ENCODE assay signal across 1 cellular context in the genomic region with DNA sequence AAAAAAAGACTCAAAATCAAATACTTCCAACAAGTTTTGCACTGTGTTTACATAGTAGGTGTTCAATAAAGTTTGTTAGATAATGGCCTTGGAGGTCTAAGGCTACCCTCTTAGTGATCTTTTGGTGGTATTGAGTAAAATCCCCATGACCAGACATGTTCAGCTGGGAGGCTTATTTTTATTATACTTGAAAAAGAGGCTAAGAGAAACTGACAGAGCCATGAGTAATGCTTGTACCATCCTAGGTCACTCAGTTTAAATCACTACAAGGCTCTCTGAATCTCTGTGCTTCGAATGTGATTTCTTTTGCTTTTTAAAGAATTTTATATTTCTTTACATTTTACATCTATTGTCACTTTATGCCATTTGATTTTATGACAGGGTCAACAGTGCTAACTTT.
TF ChIP-seq lines count a peak whose summit lies in the region.

No MANE protein-coding gene starts in this region.

TF ChIP-seq in GM23338, 12 proteins besides CTCF, POLR2A, EP300 and RAD21 (continued from another document):
- no peak for TF ChIP-seq ZNF462 (CRISPR knock-in tag; IDR thresholded peaks at IDR 0.05)
- TF ChIP-seq, protein P1, sequence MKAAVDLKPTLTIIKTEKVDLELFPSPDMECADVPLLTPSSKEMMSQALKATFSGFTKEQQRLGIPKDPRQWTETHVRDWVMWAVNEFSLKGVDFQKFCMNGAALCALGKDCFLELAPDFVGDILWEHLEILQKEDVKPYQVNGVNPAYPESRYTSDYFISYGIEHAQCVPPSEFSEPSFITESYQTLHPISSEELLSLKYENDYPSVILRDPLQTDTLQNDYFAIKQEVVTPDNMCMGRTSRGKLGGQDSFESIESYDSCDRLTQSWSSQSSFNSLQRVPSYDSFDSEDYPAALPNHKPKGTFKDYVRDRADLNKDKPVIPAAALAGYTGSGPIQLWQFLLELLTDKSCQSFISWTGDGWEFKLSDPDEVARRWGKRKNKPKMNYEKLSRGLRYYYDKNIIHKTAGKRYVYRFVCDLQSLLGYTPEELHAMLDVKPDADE (IDR thresholded peaks at IDR 0.05), result no peak
